In the genomic region with DNA sequence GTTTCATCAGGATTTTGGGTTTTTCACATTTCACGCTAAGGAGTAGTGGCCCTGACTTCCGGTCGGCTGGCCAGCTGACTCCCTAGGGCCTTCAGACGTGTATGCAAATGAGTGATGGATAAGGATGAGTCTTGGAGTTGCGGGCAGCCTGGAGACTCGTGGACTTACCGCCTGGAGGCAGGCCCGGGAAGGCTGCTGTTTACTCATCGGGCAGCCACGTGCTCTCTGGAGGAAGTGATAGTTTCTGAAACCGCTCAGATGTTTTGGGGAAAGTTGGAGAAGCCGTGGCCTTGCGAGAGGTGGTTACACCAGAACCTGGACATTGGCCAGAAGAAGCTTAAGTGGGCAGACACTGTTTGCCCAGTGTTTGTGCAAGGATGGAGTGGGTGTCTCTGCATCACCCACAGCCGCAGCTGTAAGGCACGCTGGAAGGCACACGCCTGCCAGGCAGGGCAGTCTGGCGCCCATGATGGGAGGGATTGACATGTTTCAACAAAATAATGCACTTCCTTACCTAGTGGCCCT, we compare ENCODE assay signal across 8 cellular contexts. TPM values are rescaled to one million over a fixed set of nuclear protein-coding genes. Genes with fewer than 3 reads are reported as not detected.
A peak's percentile ranks its signal among the peaks of the same experiment; 100 is the strongest.
DNase-seq lines count a peak whose midpoint lies in the region; TF ChIP-seq lines count a peak whose summit lies in the region.

No MANE protein-coding gene starts in this region.

- H3K27me3 ChIP-seq in layer of hippocampus (ENCODE audit: control insufficient read depth, insufficient read depth, low read length): no peaks in the 10 kb centered on the region
- H3K27me3 ChIP-seq in stomach: no peaks in the 10 kb centered on the region

- no peaks in the 10 kb centered on the region for H3K9me3 ChIP-seq in stomach

- H3K4me1 ChIP-seq in stomach: peaks cover 21 to 81% (median 32%) of the 10 kb centered on the region in 4 donors

- 17 to 25% (median 21%) methylated on average over 16 to 17 of the region's 17 CpGs for WGBS in stomach, 5 donors

- intact Hi-C loops in stomach (cut with DNase I; ENCODE audit: low total_unique reads): no loop called here

- in situ Hi-C loops in astrocyte of the spinal cord (cut with HindIII; ENCODE audit: low sequenced_read_pairs): no loop called here

- no peaks in the 10 kb centered on the region for H3K36me3 ChIP-seq in stomach

- no peak for TF ChIP-seq EP300 in stomach (IDR thresholded peaks at IDR 0.05)

- H3K27ac ChIP-seq in layer of hippocampus (ENCODE audit: low read depth, low read length) (peak overlapping the region; percentile 57), stomach (peak overlapping the region in 4 of 5 donors; percentile 57 to 85 (median 64))

- H3K4me3 ChIP-seq in astrocyte of the spinal cord (ENCODE audit: low read depth, low read length): no peak overlapping the region
- H3K4me3 ChIP-seq in stomach: no peak overlapping the region

- DNase-seq in NCI-H1092 treated with DMSO at 0.1 percent for 48 hours (lab: John Stamatoyannopoulos, UW) (peak; percentile 7), NCI-H1092 (lab: John Stamatoyannopoulos, UW) (no peak), NOMO-1 treated with DMSO at 0.1 percent for 48 hours (lab: John Stamatoyannopoulos, UW; ENCODE audit: unreplicated experiment) (peak; percentile 71), astrocyte of the spinal cord (ENCODE audit: low read depth, low spot score) (peak; percentile 87), stomach (peak; percentile 71), NCI-H446 (lab: John Stamatoyannopoulos, UW) (no peak), GM19240 (ENCODE audit: insufficient read length, low spot score) (no peak)

- TF ChIP-seq CTCF in astrocyte of the spinal cord (IDR thresholded peaks at IDR 0.05; ENCODE audit: low read depth, low read length) (peak; percentile 3), stomach (IDR thresholded peaks at IDR 0.05) (no peak)

- no peak for TF ChIP-seq POLR2A in stomach (IDR thresholded peaks at IDR 0.05)

RNA-seq across cellular contexts. Expression of a gene that starts 23.1 kb away (rescaled TPM):
- 10 to 100 TPM in 4 of 5 donors, 1 to 10 TPM in 1; 7.1 to 24.3 (median 14.9) TPM for total RNA-seq in stomach
- polyA plus RNA-seq in stomach: 1 to 10 TPM; 5.4 to 8.4 (median 7.8) TPM

Comparison
In these comparisons a context has a peak if more than half of its experiments do, and no peak if none do; other contexts are left out.
1. DNase-seq: peak in NCI-H1092 treated with DMSO at 0.1 percent for 48 hours (single experiment), NOMO-1 treated with DMSO at 0.1 percent for 48 hours (single experiment), astrocyte of the spinal cord (single experiment) and stomach (single experiment); none in NCI-H1092 (single experiment), NCI-H446 (0 of 2) and GM19240 (single experiment).